ENCODE assay signal across 20 cellular contexts in genomic region chr13:31361673-31362072, GRCh38.
"Had no signal": no experiment of that assay in that cellular context is flagged by ENCODE, and none has a peak within 500 bp of the region (broad histone marks: within the 10 kb centered on the region; RNA-seq: fewer than 3 reads in every experiment).

No MANE protein-coding gene starts in this region.

- H3K4me3 ChIP-seq: colonic mucosa, esophagus muscularis mucosa, heart left ventricle, pancreas, right lobe of liver, testis, tibial nerve had no signal

- FAIRE-seq: pancreas had no signal

- H3K27ac ChIP-seq: colonic mucosa, esophagus muscularis mucosa, heart left ventricle, pancreas, right lobe of liver, testis, tibial nerve had no signal

- H3K36me3 ChIP-seq: colonic mucosa, esophagus muscularis mucosa, heart left ventricle, pancreas, right lobe of liver, tibial nerve had no signal

- ATAC-seq: heart left ventricle; left lobe of liver; pancreas; right lobe of liver; stimulated activated memory B cell treated with anti-CD40 and anti-IgM and Interleukin-4, amounts not matched to agents 10 μg/mL and 1 μg/mL and 100 μg/mL, for 72 hours had no signal

- H3K9me3 ChIP-seq: colonic mucosa, pancreas, right lobe of liver, testis had no signal

- H3K4me1 ChIP-seq: colonic mucosa, esophagus muscularis mucosa, heart left ventricle, pancreas, right lobe of liver, testis, tibial nerve had no signal

- H3K27me3 ChIP-seq: colonic mucosa, esophagus muscularis mucosa, heart left ventricle, pancreas, right lobe of liver, testis, tibial nerve had no signal

- DNase-seq: caudate nucleus; colonic mucosa; effector CD4-positive, alpha-beta T cell; endodermal cell; foreskin melanocyte; heart left ventricle; hippocampal formation; islet precursor cell; occipital lobe; pancreas; retina; right lobe of liver; stimulated activated CD4-positive, alpha-beta T cell treated with anti-CD3 and anti-CD28 coated beads, Interleukin-15, amount 100 ng/mL, for 24 hours; stimulated activated CD4-positive, alpha-beta T cell treated with anti-CD3 and anti-CD28 coated beads, Interleukin-1b, Interleukin-23, amount 100 ng/mL, for 48 hours; stimulated activated CD4-positive, alpha-beta T cell treated with anti-CD3 and anti-CD28 coated beads, Interleukin-4, amount 100 ng/mL, for 24 hours; testis had no signal
